2 cellular contexts compared by ENCODE assay signal in genomic region chr20:48189177-48189576, GRCh38.
TF ChIP-seq lines count a peak whose summit lies in the region.

No MANE protein-coding gene starts in this region.

TF ChIP-seq in GM12878, 131 proteins besides CTCF, POLR2A, EP300 and RAD21 (continued from another document):
- TF ChIP-seq SMC3 (IDR thresholded peaks at IDR 0.05; ENCODE audit: borderline replicate concordance, low read length): peak; percentile 34; the same call in 1 of the 2 replicates
- TF ChIP-seq SPI1 (IDR thresholded peaks at IDR 0.05; ENCODE audit: borderline replicate concordance, insufficient read depth, low read depth, low read length): peak; percentile 33; the same call in 1 of the 2 replicates
- TF ChIP-seq SP1 (IDR thresholded peaks at IDR 0.05; ENCODE audit: low read depth, low read length): no peak
TF ChIP-seq in GM12878: peak in this region for 6.

TF ChIP-seq in liver, 16 proteins besides CTCF, POLR2A, EP300 and RAD21 (continued from another document):
- TF ChIP-seq REST (IDR thresholded peaks at IDR 0.05): no peak
- no peak for TF ChIP-seq GABPA (IDR thresholded peaks at IDR 0.05 in 1 of 2, conservative IDR thresholded peaks at IDR 0.05 in 1 of 2)
- no peak for TF ChIP-seq NR2F2 (IDR thresholded peaks at IDR 0.05)
- no peak for TF ChIP-seq FOXA1 (IDR thresholded peaks at IDR 0.05)
- TF ChIP-seq ZBTB33 (IDR thresholded peaks at IDR 0.05): no peak
- no peak for TF ChIP-seq TAF1 (conservative IDR thresholded peaks at IDR 0.05)
- no peak for TF ChIP-seq RXRA (IDR thresholded peaks at IDR 0.05)
- no peak for TF ChIP-seq ATF3 (IDR thresholded peaks at IDR 0.05)
- no peak for TF ChIP-seq JUND (IDR thresholded peaks at IDR 0.05)
- TF ChIP-seq HNF4G (IDR thresholded peaks at IDR 0.05): no peak
- TF ChIP-seq MAX (IDR thresholded peaks at IDR 0.05): no peak
- TF ChIP-seq FOXA2 (IDR thresholded peaks at IDR 0.05): no peak
- TF ChIP-seq YY1 (IDR thresholded peaks at IDR 0.05): no peak
- no peak for TF ChIP-seq EGR1 (IDR thresholded peaks at IDR 0.05; ENCODE audit: low read depth in 2 of 2)
- no peak for TF ChIP-seq SP1 (IDR thresholded peaks at IDR 0.05)
